ENCODE assay signal across 8 cellular contexts in the genomic region with DNA sequence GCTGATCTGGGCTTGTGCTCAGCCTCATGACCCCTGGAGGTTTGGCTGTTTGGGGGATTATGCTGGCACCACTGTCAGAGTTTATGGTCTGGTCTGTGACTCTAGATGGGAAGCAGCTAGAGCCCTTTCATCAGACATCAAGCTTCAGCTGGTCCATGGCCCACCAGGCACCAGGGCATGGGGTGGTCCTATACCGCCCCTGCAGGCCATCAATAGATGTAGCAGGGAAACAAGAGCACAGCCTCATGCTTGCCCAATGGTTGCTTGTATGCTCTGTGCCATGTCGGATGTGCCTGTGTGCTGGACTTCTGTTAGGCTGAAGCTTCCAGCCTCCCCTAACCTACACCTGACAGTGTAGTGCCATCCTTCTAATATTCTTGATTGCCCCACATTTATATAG.
DNase-seq lines count a peak whose midpoint lies in the region; ATAC-seq and TF ChIP-seq lines count a peak whose summit lies in the region.

No MANE protein-coding gene starts in this region.

- DNase-seq in CD14-positive monocyte (ENCODE audit: low spot score) (no peak), GM23248 (peak; percentile 33), OCI-LY7 (ENCODE audit: low spot score) (peak; percentile 38), right atrium auricular region (ENCODE audit: low spot score) (peak; percentile 56), amniotic stem cell (lab: John Stamatoyannopoulos, UW) (no peak), tibial artery (no peak), NCI-H2227 treated with DMSO at 0.1 percent for 48 hours (lab: John Stamatoyannopoulos, UW) (no peak)

- WGBS in GM23248 (ENCODE audit: low coverage in 1 of 2, low lambda C conversion rate in 2 of 2, missing lambda C conversion rate in 2 of 2), 2 experiments = 50 to 55% methylated on average over 2 of the region's 2 CpGs

- H3F3A ChIP-seq in GM23248 (ENCODE audit: insufficient read depth) = no peaks in the 10 kb centered on the region

- H3K4me3 ChIP-seq in GM23248 (no peak overlapping the region), OCI-LY7 (ENCODE audit: low read depth, low read length, poor library complexity, severe bottlenecking) (no peak overlapping the region), right atrium auricular region (no peak overlapping the region), tibial artery (no peak overlapping the region)

- H3K4me1 ChIP-seq in GM23248 (ENCODE audit: insufficient read depth) = no peaks in the 10 kb centered on the region
- H3K4me1 ChIP-seq in OCI-LY7 (ENCODE audit: insufficient read depth, low read length, poor library complexity, severe bottlenecking) = no peaks in the 10 kb centered on the region
- no peaks in the 10 kb centered on the region for H3K4me1 ChIP-seq in right atrium auricular region
- H3K4me1 ChIP-seq in tibial artery = no peaks in the 10 kb centered on the region

- H3K27me3 ChIP-seq in GM23248 (replicated peaks; ENCODE audit: insufficient read depth) = no peaks in the 10 kb centered on the region; the same call in 1 of the 2 replicates
- H3K27me3 ChIP-seq in right atrium auricular region = no peaks in the 10 kb centered on the region
- H3K27me3 ChIP-seq in tibial artery = peaks cover 0 to 5% of the 10 kb centered on the region in 2 donors

- CTCF ChIA-PET in OCI-LY7 (lab: Charles Lee; ENCODE audit: unreplicated experiment) = interaction anchor here (0.5 kb wide), 1 partner anchor 40 kb away, joined by 3 read pairs; no protein-coding TSS in a partner anchor

- no peaks in the 10 kb centered on the region for H3K9me2 ChIP-seq in GM23248 (ENCODE audit: insufficient read depth)
- H3K9me2 ChIP-seq in OCI-LY7 (ENCODE audit: insufficient read depth, low read length) = no peaks in the 10 kb centered on the region

- H3K27me3 Mint-ChIP-seq in CD14-positive monocyte (ENCODE audit: low read depth in 3 of 3) = peaks cover 0 to 4% (median 3%) of the 10 kb centered on the region in 3 donors

- H2AFZ ChIP-seq in GM23248 (no peak overlapping the region), OCI-LY7 (ENCODE audit: low read length) (no peak overlapping the region)

- TF ChIP-seq CTCF in CD14-positive monocyte (IDR thresholded peaks at IDR 0.05) (peak; percentile 41), OCI-LY7 (conservative IDR thresholded peaks at IDR 0.05; ENCODE audit: low read length) (peak; percentile 74), right atrium auricular region (IDR thresholded peaks at IDR 0.05) (peak in 1 of 2 donors; percentile 55), tibial artery (IDR thresholded peaks at IDR 0.05) (no peak)

- intact Hi-C loops in CD14-positive monocyte (cut with micrococcal nuclease) (no loop called here), OCI-LY7 (cut with micrococcal nuclease; ENCODE audit: unreplicated experiment) (no loop called here), tibial artery (cut with DNase I; ENCODE audit: low total_unique reads) (no loop called here)

- no peaks in the 10 kb centered on the region for H3K4me1 Mint-ChIP-seq in CD14-positive monocyte

- H3K9ac ChIP-seq in GM23248 = no peak overlapping the region

- no peak overlapping the region for H3K27ac ChIP-seq in GM23248
- H3K27ac ChIP-seq in OCI-LY7 (ENCODE audit: low read depth, low read length, poor library complexity, severe bottlenecking) = no peak overlapping the region
- no peak overlapping the region for H3K27ac ChIP-seq in right atrium auricular region
- H3K27ac ChIP-seq in tibial artery = no peak overlapping the region

- H3K9me3 Mint-ChIP-seq in CD14-positive monocyte = no peaks in the 10 kb centered on the region

- H3K9me3 ChIP-seq in GM23248 (ENCODE audit: low read depth) = no peaks in the 10 kb centered on the region
- no peaks in the 10 kb centered on the region for H3K9me3 ChIP-seq in OCI-LY7 (ENCODE audit: low read length)
- no peaks in the 10 kb centered on the region for H3K9me3 ChIP-seq in right atrium auricular region
- no peaks in the 10 kb centered on the region for H3K9me3 ChIP-seq in tibial artery

- BruUV-seq in OCI-LY7 (replicated peaks; lab: Mats Ljungman, UMichigan) = no TSS peak

- H3K79me2 ChIP-seq in GM23248 (ENCODE audit: insufficient read depth) (no peaks in the 10 kb centered on the region), OCI-LY7 (ENCODE audit: insufficient read depth, low read depth, low read length) (no peaks in the 10 kb centered on the region)

- in situ Hi-C loops in GM23248 (cut with MboI) = no loop called here

- POLR2A ChIA-PET in OCI-LY7 (lab: Charles Lee) = no interaction called here

- H3K36me3 ChIP-seq in GM23248 (ENCODE audit: low read depth) = no peaks in the 10 kb centered on the region
- H3K36me3 ChIP-seq in OCI-LY7 (ENCODE audit: insufficient read depth, low read length) = no peaks in the 10 kb centered on the region
- no peaks in the 10 kb centered on the region for H3K36me3 ChIP-seq in right atrium auricular region
- H3K36me3 ChIP-seq in tibial artery = no peaks in the 10 kb centered on the region

- H3K4me2 ChIP-seq in GM23248 (ENCODE audit: unreplicated experiment) (no peak overlapping the region), OCI-LY7 (ENCODE audit: low read length) (no peak overlapping the region)

- no peak overlapping the region for H3K27ac Mint-ChIP-seq in CD14-positive monocyte

- H4K20me1 ChIP-seq in GM23248 (ENCODE audit: insufficient read depth) = no peaks in the 10 kb centered on the region
- H4K20me1 ChIP-seq in OCI-LY7 (ENCODE audit: insufficient read depth, low read length) = no peaks in the 10 kb centered on the region

- H3K4me3 Mint-ChIP-seq in CD14-positive monocyte = no peak overlapping the region

- ATAC-seq in GM19395 (IDR thresholded peaks at IDR 0.05; ENCODE audit: unreplicated experiment) = no peak

- no peaks in the 10 kb centered on the region for H3K36me3 Mint-ChIP-seq in CD14-positive monocyte

Comparison
In these comparisons a context has a peak if more than half of its experiments do, and no peak if none do; other contexts are left out.
1. DNase-seq: peak in GM23248 (single experiment), OCI-LY7 (single experiment) and right atrium auricular region (single experiment); none in CD14-positive monocyte (single experiment), amniotic stem cell (single experiment), tibial artery (0 of 2) and NCI-H2227 treated with DMSO at 0.1 percent for 48 hours (single experiment).
2. CTCF ChIP-seq: peak in CD14-positive monocyte (single experiment) and OCI-LY7 (single experiment); none in tibial artery (0 of 2).